In the genomic region with DNA sequence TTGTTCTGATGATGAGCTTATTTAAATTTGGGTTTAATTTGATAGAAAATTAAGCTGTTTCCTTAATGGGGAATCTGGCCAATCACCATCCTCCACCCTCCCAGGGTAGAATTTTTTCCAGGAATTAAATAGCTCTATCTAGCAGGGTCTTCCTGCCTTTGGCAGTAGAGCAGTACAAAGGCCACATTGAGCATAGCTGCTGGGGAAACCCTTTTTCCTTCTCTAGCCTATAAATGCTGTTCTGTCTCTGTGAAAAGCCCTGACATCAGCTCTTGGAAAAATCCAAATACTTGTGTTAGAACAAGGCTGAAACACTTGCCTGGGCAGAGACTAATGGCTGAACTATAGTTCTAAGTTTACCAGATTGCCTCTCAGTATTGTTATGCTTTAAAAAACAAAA, we compare ENCODE assay signal across 13 cellular contexts. TPM values are rescaled to one million over a fixed set of nuclear protein-coding genes. Genes with fewer than 3 reads are reported as not detected.
DNase-seq lines count a peak whose midpoint lies in the region; ATAC-seq and TF ChIP-seq lines count a peak whose summit lies in the region.
"Had no signal": no experiment of that assay in that cellular context is flagged by ENCODE, and none has a peak within 500 bp of the region (broad histone marks: within the 10 kb centered on the region; RNA-seq: fewer than 3 reads in every experiment).

No MANE protein-coding gene starts in this region.

- H3K4me1 ChIP-seq in mucosa of descending colon (ENCODE audit: low read depth): peaks cover 9% of the 10 kb centered on the region
- peaks cover 0 to 18% of the 10 kb centered on the region in 2 donors for H3K4me1 ChIP-seq in thyroid gland

- intact Hi-C loops in left cardiac atrium (cut with DNase I): loop anchor here in 1 of 2 donors (10.0 kb wide), 1 partner anchor 46 kb away; no protein-coding TSS in a partner anchor
- intact Hi-C loops in mucosa of descending colon (cut with DNase I, micrococcal nuclease): loop anchor here in 1 of 2 donors (10.0 kb wide), 1 partner anchor 46 kb away; no protein-coding TSS in a partner anchor
- intact Hi-C loops in thyroid gland (cut with DNase I): no loop called here

- H3K27ac ChIP-seq in thyroid gland: peak overlapping the region in 2 of 3 donors; percentile 18 to 24
- H3K27ac ChIP-seq: coronary artery had no signal

- no peak overlapping the region for H3K4me3 ChIP-seq in mucosa of descending colon
- no peak overlapping the region for H3K4me3 ChIP-seq in thyroid gland (replicated peaks in 1 of 3)
- H3K4me3 ChIP-seq: coronary artery had no signal

- DNase-seq in anterior cingulate cortex (lab: John Stamatoyannopoulos, UW) (peak in 30 of 58 donors; percentile 2 to 89 (median 25)), left cardiac atrium (no peak), mucosa of descending colon (no peak), thyroid gland (no peak), GM13977 (ENCODE audit: low spot score) (no peak)
- DNase-seq in central memory CD4-positive, alpha-beta T cell: no peak
- DNase-seq: activated CD8-positive, alpha-beta T cell treated with anti-CD3 and anti-CD28 coated beads for 36 hours; activated naive CD4-positive, alpha-beta T cell treated with anti-CD3 and anti-CD28 coated beads, Interleukin-2, amount 10 ng/mL, durations not matched to agents 7 days and 5 days; naive thymus-derived CD8-positive, alpha-beta T cell; NCI-H1105; stimulated activated naive B cell treated with anti-CD40 and anti-IgM and Interleukin-4, amounts not matched to agents 10 μg/mL and 1 μg/mL and 100 μg/mL, for 72 hours had no signal

- H3K36me3 ChIP-seq in mucosa of descending colon (ENCODE audit: low read depth) (no peaks in the 10 kb centered on the region), thyroid gland (no peaks in the 10 kb centered on the region)

- peak; percentile 53 to 55 for ATAC-seq in left cardiac atrium
- ATAC-seq in mucosa of descending colon: peak; percentile 42
- no peak for ATAC-seq in GM21619 (IDR thresholded peaks at IDR 0.05; ENCODE audit: unreplicated experiment)
- ATAC-seq: activated CD8-positive, alpha-beta T cell treated with anti-CD3 and anti-CD28 coated beads for 36 hours; naive thymus-derived CD8-positive, alpha-beta T cell; stimulated activated naive B cell treated with anti-CD40 and anti-IgM and Interleukin-4, amounts not matched to agents 10 μg/mL and 1 μg/mL and 100 μg/mL, for 72 hours had no signal

- no peaks in the 10 kb centered on the region for H3K27me3 ChIP-seq in thyroid gland

- in situ Hi-C loops in GM13977 (cut with MboI; ENCODE audit: low pct_unique_long_range_greater_than_20kb, low sequenced_read_pairs, unreplicated experiment): no loop called here

- TF ChIP-seq CTCF in mucosa of descending colon (IDR thresholded peaks at IDR 0.05) (no peak), thyroid gland (IDR thresholded peaks at IDR 0.05) (no peak), GM13977 (IDR thresholded peaks at IDR 0.05; ENCODE audit: extremely low read depth, insufficient read depth, missing control alignments) (no peak)

- TF ChIP-seq POLR2A in thyroid gland (IDR thresholded peaks at IDR 0.05): no peak

- H3K9me3 ChIP-seq in mucosa of descending colon (no peaks in the 10 kb centered on the region), thyroid gland (no peaks in the 10 kb centered on the region)

RNA-seq across cellular contexts. Expression of a gene that starts 55.1 kb away (rescaled TPM):
- 10 to 100 TPM; 76.4 to 92.3 TPM for total RNA-seq in left cardiac atrium
- total RNA-seq in mucosa of descending colon: 100 to 1,000 TPM in 2 of 3 donors, 10 to 100 TPM in 1; 88.2 to 119 (median 114) TPM
- 100 to 1,000 TPM; 169 to 268 (median 197) TPM for total RNA-seq in thyroid gland

Comparison
In these comparisons a context has a peak if more than half of its experiments do, and no peak if none do; other contexts are left out.
1. DNase-seq: peak in anterior cingulate cortex (30 of 58); none in left cardiac atrium (single experiment), mucosa of descending colon (0 of 3), thyroid gland (0 of 2), GM13977 (single experiment) and central memory CD4-positive, alpha-beta T cell (single experiment).